Comparison of ENCODE assay signal across 1 cellular context in the genomic region with DNA sequence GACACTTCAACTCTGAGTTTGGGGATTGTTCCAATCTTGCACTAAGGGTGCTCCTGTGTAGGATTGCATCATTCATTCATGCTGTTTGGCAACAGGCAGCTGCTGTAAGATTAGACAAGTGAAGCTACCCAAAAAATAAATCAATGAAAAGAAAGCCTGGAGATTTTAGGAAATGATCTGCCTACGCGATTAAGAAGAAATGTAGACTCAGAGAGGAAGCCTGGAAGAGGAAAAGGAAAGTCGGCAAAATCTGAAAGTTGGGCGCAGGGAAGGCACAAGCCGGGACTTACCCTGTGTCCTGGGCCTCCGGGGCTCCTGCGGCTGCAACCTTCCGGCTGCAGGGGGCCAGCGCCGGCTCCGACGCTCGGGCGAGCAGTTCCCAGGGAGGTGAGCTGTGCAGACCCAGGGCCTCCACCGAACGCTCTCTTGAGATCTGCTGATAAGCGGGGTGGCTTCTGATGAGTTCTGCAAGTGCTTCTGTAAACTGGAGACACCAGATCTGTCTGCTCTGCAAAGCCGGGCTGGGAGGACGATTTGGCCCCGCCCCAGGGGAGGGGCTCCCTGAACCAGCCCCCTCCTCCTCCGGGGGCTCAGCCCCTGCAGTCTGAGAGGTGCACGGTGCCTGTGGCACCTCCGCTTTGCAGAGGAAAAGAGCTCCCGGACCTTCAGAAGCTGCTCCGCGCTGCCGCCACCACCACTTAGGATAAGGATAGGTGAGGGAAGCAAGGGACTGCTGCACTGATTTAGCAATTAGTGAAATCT.
A peak's percentile ranks its signal among the peaks of the same experiment; 100 is the strongest.
TF ChIP-seq lines count a peak whose summit lies in the region.

No MANE protein-coding gene starts in this region.

TF ChIP-seq in HepG2, 621 proteins besides CTCF, POLR2A, EP300 and RAD21 (continued from another document and continues in another):
- TF ChIP-seq, protein P1, sequence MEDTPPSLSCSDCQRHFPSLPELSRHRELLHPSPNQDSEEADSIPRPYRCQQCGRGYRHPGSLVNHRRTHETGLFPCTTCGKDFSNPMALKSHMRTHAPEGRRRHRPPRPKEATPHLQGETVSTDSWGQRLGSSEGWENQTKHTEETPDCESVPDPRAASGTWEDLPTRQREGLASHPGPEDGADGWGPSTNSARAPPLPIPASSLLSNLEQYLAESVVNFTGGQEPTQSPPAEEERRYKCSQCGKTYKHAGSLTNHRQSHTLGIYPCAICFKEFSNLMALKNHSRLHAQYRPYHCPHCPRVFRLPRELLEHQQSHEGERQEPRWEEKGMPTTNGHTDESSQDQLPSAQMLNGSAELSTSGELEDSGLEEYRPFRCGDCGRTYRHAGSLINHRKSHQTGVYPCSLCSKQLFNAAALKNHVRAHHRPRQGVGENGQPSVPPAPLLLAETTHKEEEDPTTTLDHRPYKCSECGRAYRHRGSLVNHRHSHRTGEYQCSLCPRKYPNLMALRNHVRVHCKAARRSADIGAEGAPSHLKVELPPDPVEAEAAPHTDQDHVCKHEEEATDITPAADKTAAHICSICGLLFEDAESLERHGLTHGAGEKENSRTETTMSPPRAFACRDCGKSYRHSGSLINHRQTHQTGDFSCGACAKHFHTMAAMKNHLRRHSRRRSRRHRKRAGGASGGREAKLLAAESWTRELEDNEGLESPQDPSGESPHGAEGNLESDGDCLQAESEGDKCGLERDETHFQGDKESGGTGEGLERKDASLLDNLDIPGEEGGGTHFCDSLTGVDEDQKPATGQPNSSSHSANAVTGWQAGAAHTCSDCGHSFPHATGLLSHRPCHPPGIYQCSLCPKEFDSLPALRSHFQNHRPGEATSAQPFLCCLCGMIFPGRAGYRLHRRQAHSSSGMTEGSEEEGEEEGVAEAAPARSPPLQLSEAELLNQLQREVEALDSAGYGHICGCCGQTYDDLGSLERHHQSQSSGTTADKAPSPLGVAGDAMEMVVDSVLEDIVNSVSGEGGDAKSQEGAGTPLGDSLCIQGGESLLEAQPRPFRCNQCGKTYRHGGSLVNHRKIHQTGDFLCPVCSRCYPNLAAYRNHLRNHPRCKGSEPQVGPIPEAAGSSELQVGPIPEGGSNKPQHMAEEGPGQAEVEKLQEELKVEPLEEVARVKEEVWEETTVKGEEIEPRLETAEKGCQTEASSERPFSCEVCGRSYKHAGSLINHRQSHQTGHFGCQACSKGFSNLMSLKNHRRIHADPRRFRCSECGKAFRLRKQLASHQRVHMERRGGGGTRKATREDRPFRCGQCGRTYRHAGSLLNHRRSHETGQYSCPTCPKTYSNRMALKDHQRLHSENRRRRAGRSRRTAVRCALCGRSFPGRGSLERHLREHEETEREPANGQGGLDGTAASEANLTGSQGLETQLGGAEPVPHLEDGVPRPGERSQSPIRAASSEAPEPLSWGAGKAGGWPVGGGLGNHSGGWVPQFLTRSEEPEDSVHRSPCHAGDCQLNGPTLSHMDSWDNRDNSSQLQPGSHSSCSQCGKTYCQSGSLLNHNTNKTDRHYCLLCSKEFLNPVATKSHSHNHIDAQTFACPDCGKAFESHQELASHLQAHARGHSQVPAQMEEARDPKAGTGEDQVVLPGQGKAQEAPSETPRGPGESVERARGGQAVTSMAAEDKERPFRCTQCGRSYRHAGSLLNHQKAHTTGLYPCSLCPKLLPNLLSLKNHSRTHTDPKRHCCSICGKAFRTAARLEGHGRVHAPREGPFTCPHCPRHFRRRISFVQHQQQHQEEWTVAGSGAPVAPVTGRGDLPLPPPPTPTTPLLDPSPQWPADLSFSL (CRISPR knock-in tag; IDR thresholded peaks at IDR 0.05), result no peak
- TF ChIP-seq RBM39 (IDR thresholded peaks at IDR 0.05; ENCODE audit: low read depth, low read length, poor library complexity, severe bottlenecking) (peak; percentile 90), KAT8 (CRISPR knock-in tag; IDR thresholded peaks at IDR 0.05) (peak; percentile 60), ZNF605 (CRISPR knock-in tag; IDR thresholded peaks at IDR 0.05) (peak; percentile 91), SNAI1 (CRISPR knock-in tag; IDR thresholded peaks at IDR 0.05; ENCODE audit: borderline replicate concordance) (0 out of 2 replicates have a peak, but pooled peaks have one; percentile 46), MEIS1 (CRISPR knock-in tag; IDR thresholded peaks at IDR 0.05; ENCODE audit: borderline replicate concordance) (peak; percentile 41; the same call in 1 of the 2 replicates), NONO (IDR thresholded peaks at IDR 0.05) (no peak), NONO (CRISPR knock-in tag; conservative IDR thresholded peaks at IDR 0.05) (peak; percentile 71), ZNF337 (CRISPR knock-in tag; IDR thresholded peaks at IDR 0.05; ENCODE audit: borderline replicate concordance, low read depth) (no peak), ZMAT3 (CRISPR knock-in tag; conservative IDR thresholded peaks at IDR 0.05) (peak; percentile 82; the same call in 1 of the 2 replicates), IKZF4 (CRISPR knock-in tag; IDR thresholded peaks at IDR 0.05; ENCODE audit: borderline replicate concordance, low read depth, not compliant biosample characterization) (peak; percentile 21), ZNF331 (CRISPR knock-in tag; IDR thresholded peaks at IDR 0.05) (peak; percentile 51), ZNF746 (CRISPR knock-in tag; IDR thresholded peaks at IDR 0.05) (peak; percentile 68; the same call in 1 of the 2 replicates), ZNF567 (CRISPR knock-in tag; IDR thresholded peaks at IDR 0.05; ENCODE audit: borderline replicate concordance) (no peak), MXI1 (IDR thresholded peaks at IDR 0.05; ENCODE audit: borderline replicate concordance, low read depth, low read length) (peak; percentile 47; the same call in 1 of the 3 replicates), SALL1 (CRISPR knock-in tag; IDR thresholded peaks at IDR 0.05) (peak; percentile 72), SOX5 (CRISPR knock-in tag; IDR thresholded peaks at IDR 0.05; ENCODE audit: borderline replicate concordance) (peak; percentile 45; the same call in 1 of the 2 replicates), KDM2A (CRISPR knock-in tag; IDR thresholded peaks at IDR 0.05; ENCODE audit: borderline replicate concordance, low read depth) (peak; percentile 58; the same call in 1 of the 2 replicates), CBX1 (IDR thresholded peaks at IDR 0.05; ENCODE audit: low read depth) (no peak), ZNF225 (CRISPR knock-in tag; IDR thresholded peaks at IDR 0.05) (no peak), RORA (CRISPR knock-in tag; IDR thresholded peaks at IDR 0.05) (no peak)
- TF ChIP-seq, protein P2, sequence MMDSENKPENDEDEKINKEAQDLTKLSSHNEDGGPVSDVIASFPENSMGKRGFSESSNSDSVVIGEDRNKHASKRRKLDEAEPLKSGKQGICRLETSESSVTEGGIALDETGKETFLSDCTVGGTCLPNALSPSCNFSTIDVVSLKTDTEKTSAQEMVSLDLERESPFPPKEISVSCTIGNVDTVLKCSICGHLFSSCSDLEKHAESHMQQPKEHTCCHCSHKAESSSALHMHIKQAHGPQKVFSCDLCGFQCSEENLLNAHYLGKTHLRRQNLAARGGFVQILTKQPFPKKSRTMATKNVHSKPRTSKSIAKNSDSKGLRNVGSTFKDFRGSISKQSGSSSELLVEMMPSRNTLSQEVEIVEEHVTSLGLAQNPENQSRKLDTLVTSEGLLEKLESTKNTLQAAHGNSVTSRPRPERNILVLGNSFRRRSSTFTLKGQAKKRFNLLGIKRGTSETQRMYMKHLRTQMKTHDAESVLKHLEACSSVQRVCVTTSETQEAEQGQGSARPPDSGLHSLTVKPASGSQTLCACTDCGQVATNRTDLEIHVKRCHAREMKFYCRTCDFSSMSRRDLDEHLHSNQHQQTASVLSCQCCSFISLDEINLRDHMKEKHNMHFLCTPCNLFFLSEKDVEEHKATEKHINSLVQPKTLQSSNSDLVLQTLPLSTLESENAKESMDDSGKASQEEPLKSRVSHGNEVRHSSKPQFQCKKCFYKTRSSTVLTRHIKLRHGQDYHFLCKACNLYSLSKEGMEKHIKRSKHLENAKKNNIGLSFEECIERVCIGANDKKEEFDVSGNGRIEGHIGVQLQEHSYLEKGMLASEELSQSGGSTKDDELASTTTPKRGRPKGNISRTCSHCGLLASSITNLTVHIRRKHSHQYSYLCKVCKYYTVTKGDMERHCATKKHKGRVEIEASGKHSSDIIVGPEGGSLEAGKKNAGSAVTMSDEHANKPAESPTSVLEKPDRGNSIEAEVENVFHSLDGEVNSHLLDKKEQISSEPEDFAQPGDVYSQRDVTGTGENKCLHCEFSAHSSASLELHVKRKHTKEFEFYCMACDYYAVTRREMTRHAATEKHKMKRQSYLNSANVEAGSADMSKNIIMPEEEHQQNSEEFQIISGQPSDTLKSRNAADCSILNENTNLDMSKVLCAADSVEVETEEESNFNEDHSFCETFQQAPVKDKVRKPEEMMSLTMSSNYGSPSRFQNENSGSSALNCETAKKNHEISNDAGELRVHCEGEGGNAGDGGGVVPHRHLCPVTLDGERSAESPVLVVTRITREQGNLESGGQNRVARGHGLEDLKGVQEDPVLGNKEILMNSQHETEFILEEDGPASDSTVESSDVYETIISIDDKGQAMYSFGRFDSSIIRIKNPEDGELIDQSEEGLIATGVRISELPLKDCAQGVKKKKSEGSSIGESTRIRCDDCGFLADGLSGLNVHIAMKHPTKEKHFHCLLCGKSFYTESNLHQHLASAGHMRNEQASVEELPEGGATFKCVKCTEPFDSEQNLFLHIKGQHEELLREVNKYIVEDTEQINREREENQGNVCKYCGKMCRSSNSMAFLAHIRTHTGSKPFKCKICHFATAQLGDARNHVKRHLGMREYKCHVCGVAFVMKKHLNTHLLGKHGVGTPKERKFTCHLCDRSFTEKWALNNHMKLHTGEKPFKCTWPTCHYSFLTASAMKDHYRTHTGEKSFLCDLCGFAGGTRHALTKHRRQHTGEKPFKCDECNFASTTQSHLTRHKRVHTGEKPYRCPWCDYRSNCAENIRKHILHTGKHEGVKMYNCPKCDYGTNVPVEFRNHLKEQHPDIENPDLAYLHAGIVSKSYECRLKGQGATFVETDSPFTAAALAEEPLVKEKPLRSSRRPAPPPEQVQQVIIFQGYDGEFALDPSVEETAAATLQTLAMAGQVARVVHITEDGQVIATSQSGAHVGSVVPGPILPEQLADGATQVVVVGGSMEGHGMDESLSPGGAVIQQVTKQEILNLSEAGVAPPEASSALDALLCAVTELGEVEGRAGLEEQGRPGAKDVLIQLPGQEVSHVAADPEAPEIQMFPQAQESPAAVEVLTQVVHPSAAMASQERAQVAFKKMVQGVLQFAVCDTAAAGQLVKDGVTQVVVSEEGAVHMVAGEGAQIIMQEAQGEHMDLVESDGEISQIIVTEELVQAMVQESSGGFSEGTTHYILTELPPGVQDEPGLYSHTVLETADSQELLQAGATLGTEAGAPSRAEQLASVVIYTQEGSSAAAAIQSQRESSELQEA (CRISPR knock-in tag; IDR thresholded peaks at IDR 0.05; ENCODE audit: not compliant biosample characterization), result peak; percentile 42
- TF ChIP-seq, protein P3, sequence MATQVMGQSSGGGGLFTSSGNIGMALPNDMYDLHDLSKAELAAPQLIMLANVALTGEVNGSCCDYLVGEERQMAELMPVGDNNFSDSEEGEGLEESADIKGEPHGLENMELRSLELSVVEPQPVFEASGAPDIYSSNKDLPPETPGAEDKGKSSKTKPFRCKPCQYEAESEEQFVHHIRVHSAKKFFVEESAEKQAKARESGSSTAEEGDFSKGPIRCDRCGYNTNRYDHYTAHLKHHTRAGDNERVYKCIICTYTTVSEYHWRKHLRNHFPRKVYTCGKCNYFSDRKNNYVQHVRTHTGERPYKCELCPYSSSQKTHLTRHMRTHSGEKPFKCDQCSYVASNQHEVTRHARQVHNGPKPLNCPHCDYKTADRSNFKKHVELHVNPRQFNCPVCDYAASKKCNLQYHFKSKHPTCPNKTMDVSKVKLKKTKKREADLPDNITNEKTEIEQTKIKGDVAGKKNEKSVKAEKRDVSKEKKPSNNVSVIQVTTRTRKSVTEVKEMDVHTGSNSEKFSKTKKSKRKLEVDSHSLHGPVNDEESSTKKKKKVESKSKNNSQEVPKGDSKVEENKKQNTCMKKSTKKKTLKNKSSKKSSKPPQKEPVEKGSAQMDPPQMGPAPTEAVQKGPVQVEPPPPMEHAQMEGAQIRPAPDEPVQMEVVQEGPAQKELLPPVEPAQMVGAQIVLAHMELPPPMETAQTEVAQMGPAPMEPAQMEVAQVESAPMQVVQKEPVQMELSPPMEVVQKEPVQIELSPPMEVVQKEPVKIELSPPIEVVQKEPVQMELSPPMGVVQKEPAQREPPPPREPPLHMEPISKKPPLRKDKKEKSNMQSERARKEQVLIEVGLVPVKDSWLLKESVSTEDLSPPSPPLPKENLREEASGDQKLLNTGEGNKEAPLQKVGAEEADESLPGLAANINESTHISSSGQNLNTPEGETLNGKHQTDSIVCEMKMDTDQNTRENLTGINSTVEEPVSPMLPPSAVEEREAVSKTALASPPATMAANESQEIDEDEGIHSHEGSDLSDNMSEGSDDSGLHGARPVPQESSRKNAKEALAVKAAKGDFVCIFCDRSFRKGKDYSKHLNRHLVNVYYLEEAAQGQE (IDR thresholded peaks at IDR 0.05; ENCODE audit: borderline replicate concordance in 1 of 2, low read depth in 1 of 2, low read length in 2 of 2), result 0 out of 4 replicates have a peak, but pooled peaks of 1 of the 2 experiments have one; percentile 16
- TF ChIP-seq, protein P4, sequence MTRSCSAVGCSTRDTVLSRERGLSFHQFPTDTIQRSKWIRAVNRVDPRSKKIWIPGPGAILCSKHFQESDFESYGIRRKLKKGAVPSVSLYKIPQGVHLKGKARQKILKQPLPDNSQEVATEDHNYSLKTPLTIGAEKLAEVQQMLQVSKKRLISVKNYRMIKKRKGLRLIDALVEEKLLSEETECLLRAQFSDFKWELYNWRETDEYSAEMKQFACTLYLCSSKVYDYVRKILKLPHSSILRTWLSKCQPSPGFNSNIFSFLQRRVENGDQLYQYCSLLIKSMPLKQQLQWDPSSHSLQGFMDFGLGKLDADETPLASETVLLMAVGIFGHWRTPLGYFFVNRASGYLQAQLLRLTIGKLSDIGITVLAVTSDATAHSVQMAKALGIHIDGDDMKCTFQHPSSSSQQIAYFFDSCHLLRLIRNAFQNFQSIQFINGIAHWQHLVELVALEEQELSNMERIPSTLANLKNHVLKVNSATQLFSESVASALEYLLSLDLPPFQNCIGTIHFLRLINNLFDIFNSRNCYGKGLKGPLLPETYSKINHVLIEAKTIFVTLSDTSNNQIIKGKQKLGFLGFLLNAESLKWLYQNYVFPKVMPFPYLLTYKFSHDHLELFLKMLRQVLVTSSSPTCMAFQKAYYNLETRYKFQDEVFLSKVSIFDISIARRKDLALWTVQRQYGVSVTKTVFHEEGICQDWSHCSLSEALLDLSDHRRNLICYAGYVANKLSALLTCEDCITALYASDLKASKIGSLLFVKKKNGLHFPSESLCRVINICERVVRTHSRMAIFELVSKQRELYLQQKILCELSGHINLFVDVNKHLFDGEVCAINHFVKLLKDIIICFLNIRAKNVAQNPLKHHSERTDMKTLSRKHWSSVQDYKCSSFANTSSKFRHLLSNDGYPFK (CRISPR knock-in tag; IDR thresholded peaks at IDR 0.05; ENCODE audit: borderline replicate concordance), result peak; percentile 53; the same call in 1 of the 2 replicates
- TF ChIP-seq, protein P5, sequence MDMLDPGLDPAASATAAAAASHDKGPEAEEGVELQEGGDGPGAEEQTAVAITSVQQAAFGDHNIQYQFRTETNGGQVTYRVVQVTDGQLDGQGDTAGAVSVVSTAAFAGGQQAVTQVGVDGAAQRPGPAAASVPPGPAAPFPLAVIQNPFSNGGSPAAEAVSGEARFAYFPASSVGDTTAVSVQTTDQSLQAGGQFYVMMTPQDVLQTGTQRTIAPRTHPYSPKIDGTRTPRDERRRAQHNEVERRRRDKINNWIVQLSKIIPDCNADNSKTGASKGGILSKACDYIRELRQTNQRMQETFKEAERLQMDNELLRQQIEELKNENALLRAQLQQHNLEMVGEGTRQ (IDR thresholded peaks at IDR 0.05; ENCODE audit: low read depth, low read length), result no peak
- TF ChIP-seq, protein P5 (CRISPR knock-in tag; IDR thresholded peaks at IDR 0.05; ENCODE audit: borderline replicate concordance), result peak; percentile 42; the same call in 1 of the 2 replicates
